8 cellular contexts compared by ENCODE assay signal in the genomic region with DNA sequence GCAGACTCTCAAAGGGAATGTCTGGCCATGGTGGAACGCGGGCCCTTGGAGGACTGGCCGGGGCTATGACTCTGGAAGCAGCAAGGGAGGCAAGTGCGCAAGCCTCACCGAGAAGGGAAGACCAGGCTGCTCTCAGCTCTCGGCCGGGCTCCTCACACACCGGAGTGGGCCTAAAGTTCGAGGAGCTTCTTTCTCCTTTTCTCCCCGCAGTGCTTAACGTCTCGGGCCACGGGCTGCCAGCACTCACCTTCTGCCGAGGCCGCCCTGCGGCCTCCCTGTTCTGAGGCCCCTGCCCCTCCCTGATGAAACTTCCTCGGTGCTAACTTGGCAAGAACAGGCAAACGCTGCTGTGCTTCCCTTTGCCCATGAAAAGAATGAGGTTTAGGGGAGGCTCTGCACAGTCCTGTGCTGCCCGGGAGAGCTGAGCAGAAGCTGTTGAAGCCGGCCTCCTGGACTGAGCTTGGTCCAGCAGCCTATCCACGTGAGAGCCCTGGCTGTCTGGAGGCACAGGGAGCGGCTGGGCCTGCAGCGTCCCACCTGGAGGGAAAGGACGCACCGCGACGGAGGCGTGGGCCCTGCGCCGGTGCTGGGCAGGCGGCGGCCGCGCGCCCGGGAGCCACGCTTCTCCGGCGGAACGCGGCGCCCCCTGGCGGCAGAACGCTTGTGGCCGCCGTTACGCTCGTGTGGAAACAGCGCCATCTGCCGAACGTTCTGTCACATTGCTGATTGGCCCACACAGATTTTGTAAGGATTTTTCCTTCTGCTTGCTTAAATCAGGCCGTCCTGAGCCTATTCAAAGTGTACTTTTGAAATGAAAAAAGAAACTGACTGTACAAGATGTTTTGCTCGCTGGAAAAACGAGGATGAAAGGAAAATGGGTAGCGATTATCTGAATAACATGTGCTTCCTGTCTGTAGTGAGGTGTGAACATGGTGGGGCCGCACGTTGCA.
DNase-seq lines count a peak whose midpoint lies in the region; ATAC-seq, FAIRE-seq and TF ChIP-seq lines count a peak whose summit lies in the region.

No MANE protein-coding gene starts in this region.

- no peak for TF ChIP-seq POLR2A in suprapubic skin (IDR thresholded peaks at IDR 0.05)

- peak; percentile 94 for TF ChIP-seq CTCF in RWPE1 (conservative IDR thresholded peaks at IDR 0.05; ENCODE audit: low read depth)
- peak; percentile 97 to 99 for TF ChIP-seq CTCF in suprapubic skin (IDR thresholded peaks at IDR 0.05)

- no peaks in the 10 kb centered on the region for H3K36me3 ChIP-seq in suprapubic skin

- H3K27me3 ChIP-seq in suprapubic skin, result peaks cover 5% of the 10 kb centered on the region

- H3K27ac ChIP-seq in RWPE1 (peak overlapping the region; percentile 7; the same call in 1 of the 2 replicates), suprapubic skin (no peak overlapping the region)

- FAIRE-seq in frontal cortex (lab: Jason Lieb, UNC), result no peak

- H3K4me3 ChIP-seq in suprapubic skin, result peak overlapping the region; percentile 27

- DNase-seq in DMS79 treated with DMSO at 0.1 percent for 48 hours (lab: John Stamatoyannopoulos, UW), result peak; percentile 72
- DNase-seq in HuH-7.5 (ENCODE audit: low spot score), result peak; percentile 36
- DNase-seq in RWPE1 (ENCODE audit: low spot score), result peak; percentile 45
- DNase-seq in activated effector memory CD4-positive, alpha-beta T cell treated with anti-CD3 and anti-CD28 coated beads, Interleukin-2, amount 50 U/mL, for 16 hours, result peak; percentile 92
- peak; percentile 52 to 63 for DNase-seq in frontal cortex (ENCODE audit: low spot score in 2 of 2)
- peak in 50 of 56 donors; percentile 1 to 80 (median 48) for DNase-seq in nucleus accumbens (lab: John Stamatoyannopoulos, UW)
- no peak for DNase-seq in suprapubic skin (ENCODE audit: low spot score in 2 of 2)

- H3K4me1 ChIP-seq in suprapubic skin, result peaks cover 5% of the 10 kb centered on the region

- H3K9me3 ChIP-seq in suprapubic skin, result no peaks in the 10 kb centered on the region

- 25% methylated on average over 32 of the region's 57 CpGs for WGBS in suprapubic skin

- ATAC-seq in GM21529 (IDR thresholded peaks at IDR 0.05; ENCODE audit: unreplicated experiment), result peak; percentile 93

- CTCF ChIA-PET in RWPE1 (lab: Yijun Ruan, JAX), result interaction anchor here (0.6 to 3.3 kb wide), 8 partner anchors 139 to 1903 kb away, joined by 3 to 27 read pairs (median 4); a partner anchor contains a TSS

- no peak for TF ChIP-seq EP300 in suprapubic skin (IDR thresholded peaks at IDR 0.05)

- POLR2A ChIA-PET in RWPE1 (lab: Yijun Ruan, JAX; ENCODE audit: low non-redundant PET), result no interaction called here

Comparison
In these comparisons a context has a peak if more than half of its experiments do, and no peak if none do; other contexts are left out.
1. DNase-seq: peak in DMS79 treated with DMSO at 0.1 percent for 48 hours (single experiment), HuH-7.5 (single experiment), RWPE1 (single experiment), activated effector memory CD4-positive, alpha-beta T cell treated with anti-CD3 and anti-CD28 coated beads, Interleukin-2, amount 50 U/mL, for 16 hours (single experiment), frontal cortex (2 of 2) and nucleus accumbens (50 of 56); none in suprapubic skin (0 of 2).